Comparison of ENCODE assay signal across 8 cellular contexts in genomic region chr3:179603831-179604230, GRCh38. TPM values are rescaled to one million over a fixed set of nuclear protein-coding genes. Genes with fewer than 3 reads are reported as not detected.
DNase-seq lines count a peak whose midpoint lies in the region; ATAC-seq and TF ChIP-seq lines count a peak whose summit lies in the region.

No MANE protein-coding gene starts in this region.

- H3K27ac Mint-ChIP-seq in T-cell, result peak overlapping the region; percentile 99 to 100

- H3K27me3 Mint-ChIP-seq in T-cell, result no peaks in the 10 kb centered on the region

- POLR2A ChIA-PET in HEK293 (lab: Yijun Ruan, JAX) (interaction anchor here (0.8 kb wide), 1 partner anchor 41 kb away, joined by 3 read pairs; the partner anchor contains the start of gene ACTL6A), T-cell (lab: Charles Lee) (interaction anchor here in 1 of 2 donors (0.6 kb wide), 1 partner anchor 41 kb away, joined by 3 read pairs; the partner anchor contains the start of gene ACTL6A)

- H3K36me3 ChIP-seq in HEK293 (ENCODE audit: control insufficient read depth in 2 of 2, insufficient read depth in 1 of 2, low read length in 2 of 2), result peaks cover 26 to 46% of the 10 kb centered on the region in 2 experiments
- peaks cover 7 to 31% (median 22%) of the 10 kb centered on the region in 3 donors for H3K36me3 ChIP-seq in skeletal muscle tissue (ENCODE audit: control insufficient read depth in 3 of 3, insufficient read depth in 3 of 3, low read length in 3 of 3)

- no peaks in the 10 kb centered on the region for H3K9me3 Mint-ChIP-seq in T-cell

- H3K27ac ChIP-seq in HEK293 (ENCODE audit: extremely low read depth, low read depth, low read length), result peak overlapping the region; percentile 52; the same call in 1 of the 2 replicates
- peak overlapping the region; percentile 92 for H3K27ac ChIP-seq in skeletal muscle tissue (ENCODE audit: low read depth, low read length)

- in situ Hi-C loops in KBM-7 (cut with MboI; ENCODE audit: low pct_unique_long_range_greater_than_20kb, low sequenced_read_pairs), result no loop called here

- CTCF ChIA-PET in HEK293 (lab: Yijun Ruan, JAX), result interaction anchor here (0.7 to 1.9 kb wide), 5 partner anchors 11 to 367 kb away, joined by 3 to 6 read pairs (median 4); no protein-coding TSS in a partner anchor
- CTCF ChIA-PET in T-cell (lab: Charles Lee), result interaction anchor here in 1 of 2 donors (0.8 to 2.7 kb wide), 2 partner anchors 46 to 49 kb away, joined by 3 to 15 read pairs; partner anchors contain the start of gene USP13

- no peak for TF ChIP-seq CTCF in HEK293 (tag by site-specific recombination; IDR thresholded peaks at IDR 0.05)

- H3K4me1 ChIP-seq in HEK293 (ENCODE audit: control insufficient read depth, insufficient read depth, low read length), result no peaks in the 10 kb centered on the region; the same call in 1 of the 2 replicates
- H3K4me1 ChIP-seq in skeletal muscle tissue (ENCODE audit: control insufficient read depth in 3 of 3, insufficient read depth in 3 of 3, low read length in 3 of 3), result peaks cover 6 to 20% (median 16%) of the 10 kb centered on the region in 3 donors

- H3K4me3 Mint-ChIP-seq in T-cell, result peak overlapping the region; percentile 96 to 100 (median 99)

- peaks cover 40 to 49% (median 43%) of the 10 kb centered on the region in 3 donors for H3K4me1 Mint-ChIP-seq in T-cell

- H3K36me3 Mint-ChIP-seq in T-cell, result peaks cover 24% of the 10 kb centered on the region

- peak overlapping the region; percentile 93 to 97 (median 97) for H3K9ac ChIP-seq in skeletal muscle tissue (ENCODE audit: low read depth in 1 of 3, low read length in 3 of 3)

- ATAC-seq in T-cell (replicated peaks in 1 of 4), result no peak

- H3K27me3 ChIP-seq in skeletal muscle tissue (ENCODE audit: control insufficient read depth in 3 of 3, insufficient read depth in 3 of 3, low read length in 3 of 3), result no peaks in the 10 kb centered on the region

- DNase-seq in T-cell (no peak), glomerular visceral epithelial cell (ENCODE audit: extremely low spot score) (peak; percentile 2), cerebellum (ENCODE audit: low spot score) (no peak), foreskin melanocyte (no peak), UCSD-AML1 (lab: John Stamatoyannopoulos, UW; ENCODE audit: unreplicated experiment) (no peak), KBM-7 (no peak)

- H3K4me3 ChIP-seq in HEK293 (ENCODE audit: low read depth, low read length), result peak overlapping the region; percentile 91
- peak overlapping the region; percentile 89 to 99 (median 95) for H3K4me3 ChIP-seq in skeletal muscle tissue (ENCODE audit: low read length in 3 of 3)

- H3K9me3 ChIP-seq in HEK293 (ENCODE audit: control insufficient read depth, insufficient read depth, low read depth, low read length) (no peaks in the 10 kb centered on the region), skeletal muscle tissue (ENCODE audit: control insufficient read depth in 3 of 3, low read length in 3 of 3) (no peaks in the 10 kb centered on the region)

TF ChIP-seq in HEK293, 187 proteins besides CTCF, POLR2A, EP300 and RAD21:
- TF ChIP-seq ZFP41 (tag by site-specific recombination; IDR thresholded peaks at IDR 0.05; ENCODE audit: borderline replicate concordance) (no peak), MEIS1 (CRISPR knock-in tag; IDR thresholded peaks at IDR 0.05; ENCODE audit: borderline replicate concordance) (no peak), ZBTB20 (tag by site-specific recombination; IDR thresholded peaks at IDR 0.05) (no peak), ZSCAN23 (tag by site-specific recombination; IDR thresholded peaks at IDR 0.05) (no peak), PRDM6 (tag by site-specific recombination; IDR thresholded peaks at IDR 0.05) (no peak), ZNF768 (tag by site-specific recombination; IDR thresholded peaks at IDR 0.05) (no peak), ZBTB26 (tag by site-specific recombination; optimal IDR thresholded peaks at IDR 0.05) (no peak), ZBTB48 (tag by site-specific recombination; IDR thresholded peaks at IDR 0.05) (no peak), ZNF670 (tag by site-specific recombination; IDR thresholded peaks at IDR 0.05; ENCODE audit: low read depth) (no peak), SALL2 (tag by site-specific recombination; IDR thresholded peaks at IDR 0.05; ENCODE audit: borderline replicate concordance) (no peak), ZNF571 (tag by site-specific recombination; IDR thresholded peaks at IDR 0.05) (no peak), ZNF404 (tag by site-specific recombination; IDR thresholded peaks at IDR 0.05) (no peak), ZNF623 (tag by site-specific recombination; IDR thresholded peaks at IDR 0.05) (no peak), ZNF26 (tag by site-specific recombination; IDR thresholded peaks at IDR 0.05) (no peak)

RNA-seq across cellular contexts. Expression of gene MRPL47, which starts 0.6 kb away (rescaled TPM):
- total RNA-seq in T-cell, result 10 to 100 TPM; 16.2 to 22.7 (median 19.7) TPM
- total RNA-seq in skeletal muscle tissue, result 25.1 TPM
- 27.5 TPM for total RNA-seq in cerebellum

RNA-seq across cellular contexts. Expression of gene NDUFB5, which starts 0.8 kb away (rescaled TPM):
- total RNA-seq in T-cell (10 to 100 TPM; 25.6 to 56.1 (median 49.7) TPM), skeletal muscle tissue (288 TPM), cerebellum (67.6 TPM)

RNA-seq across cellular contexts. Expression of gene ACTL6A, which starts 41.1 kb away (rescaled TPM):
- total RNA-seq in T-cell (10 to 100 TPM; 27.4 to 62.7 (median 59.2) TPM), skeletal muscle tissue (40.7 TPM), cerebellum (61.2 TPM)

RNA-seq across cellular contexts. Expression of gene USP13, which starts 49.0 kb away (rescaled TPM):
- total RNA-seq in T-cell, result 1 to 10 TPM; 6.2 to 7.9 (median 7.0) TPM
- total RNA-seq in skeletal muscle tissue, result 26.1 TPM
- 13.8 TPM for total RNA-seq in cerebellum
